ENCODE assay signal across 9 cellular contexts in genomic region chr3:142844339-142844977, GRCh38. TPM values are rescaled to one million over a fixed set of nuclear protein-coding genes. Genes with fewer than 3 reads are reported as not detected.
A peak's percentile ranks its signal among the peaks of the same experiment; 100 is the strongest.
DNase-seq lines count a peak whose midpoint lies in the region; ATAC-seq and TF ChIP-seq lines count a peak whose summit lies in the region.
"Had no signal": no experiment of that assay in that cellular context is flagged by ENCODE, and none has a peak within 500 bp of the region (broad histone marks: within the 10 kb centered on the region; RNA-seq: fewer than 3 reads in every experiment).

No MANE protein-coding gene starts in this region.

- no peak for TF ChIP-seq POLR2A in testis (IDR thresholded peaks at IDR 0.05)

- no peak overlapping the region for H3K27ac ChIP-seq in testis

- no peak overlapping the region for H3K4me3 Mint-ChIP-seq in activated CD8-positive, alpha-beta memory T cell treated with anti-CD3 and anti-CD28 coated beads, Interleukin-2, amount 10 ng/mL, durations not matched to agents 7 days and 5 days
- H3K4me3 Mint-ChIP-seq: stimulated activated naive CD8-positive, alpha-beta T cell treated with anti-CD3 and anti-CD28 coated beads, Interleukin-15, Interleukin-2, amounts not matched to agents 100 ng/mL and 50 ng/mL, for 24 hours had no signal

- peak; percentile 47 for ATAC-seq in activated CD8-positive, alpha-beta memory T cell treated with anti-CD3 and anti-CD28 coated beads, Interleukin-2, amount 10 ng/mL, durations not matched to agents 7 days and 5 days
- ATAC-seq in HG03280 (IDR thresholded peaks at IDR 0.05; ENCODE audit: unreplicated experiment) = peak; percentile 59
- peak; percentile 64; the same call in 2 of the 3 replicates for ATAC-seq in SK-N-SH treated with all-trans-retinoic acid at 6 μM for 48 hours
- ATAC-seq in GM21515 (IDR thresholded peaks at IDR 0.05; ENCODE audit: unreplicated experiment) = no peak

- no peak for TF ChIP-seq CTCF in testis (IDR thresholded peaks at IDR 0.05)

- H3K4me1 ChIP-seq in testis = peaks cover 7% of the 10 kb centered on the region

- H3K4me1 Mint-ChIP-seq in activated CD8-positive, alpha-beta memory T cell treated with anti-CD3 and anti-CD28 coated beads, Interleukin-2, amount 10 ng/mL, durations not matched to agents 7 days and 5 days = no peaks in the 10 kb centered on the region

- H3K9me3 ChIP-seq in testis = no peaks in the 10 kb centered on the region

- no peaks in the 10 kb centered on the region for H3K36me3 Mint-ChIP-seq in activated CD8-positive, alpha-beta memory T cell treated with anti-CD3 and anti-CD28 coated beads, Interleukin-2, amount 10 ng/mL, durations not matched to agents 7 days and 5 days

- H3K27ac Mint-ChIP-seq in activated CD8-positive, alpha-beta memory T cell treated with anti-CD3 and anti-CD28 coated beads, Interleukin-2, amount 10 ng/mL, durations not matched to agents 7 days and 5 days = no peak overlapping the region
- H3K27ac Mint-ChIP-seq: stimulated activated naive CD8-positive, alpha-beta T cell treated with anti-CD3 and anti-CD28 coated beads, Interleukin-15, Interleukin-2, amounts not matched to agents 100 ng/mL and 50 ng/mL, for 24 hours had no signal

- no peaks in the 10 kb centered on the region for H3K27me3 ChIP-seq in testis

- 83% methylated on average over 4 of the region's 4 CpGs for WGBS in testis, 2 donors

- no peak for DNase-seq in activated CD8-positive, alpha-beta memory T cell treated with anti-CD3 and anti-CD28 coated beads, Interleukin-2, amount 10 ng/mL, durations not matched to agents 7 days and 5 days
- DNase-seq in activated CD8-positive, alpha-beta memory T cell treated with anti-CD3 and anti-CD28 coated beads, Interleukin-2, amount 50 U/mL, for 4 hours = no peak
- DNase-seq in germinal center (ENCODE audit: low spot score) (peak; percentile 18), testis (no peak)
- no peak for DNase-seq in NK-92 treated with Interleukin-12 subunit alpha and Interleukin-12 subunit beta, amount 100 ng/mL, for 24 hours (lab: John Stamatoyannopoulos, UW)

- no peaks in the 10 kb centered on the region for H3K9me3 Mint-ChIP-seq in activated CD8-positive, alpha-beta memory T cell treated with anti-CD3 and anti-CD28 coated beads, Interleukin-2, amount 10 ng/mL, durations not matched to agents 7 days and 5 days (ENCODE audit: low read depth)
- H3K9me3 Mint-ChIP-seq: stimulated activated naive CD8-positive, alpha-beta T cell treated with anti-CD3 and anti-CD28 coated beads, Interleukin-15, Interleukin-2, amounts not matched to agents 100 ng/mL and 50 ng/mL, for 24 hours had no signal

- peaks cover 9% of the 10 kb centered on the region for H3K27me3 Mint-ChIP-seq in activated CD8-positive, alpha-beta memory T cell treated with anti-CD3 and anti-CD28 coated beads, Interleukin-2, amount 10 ng/mL, durations not matched to agents 7 days and 5 days

- H3K36me3 ChIP-seq in testis (ENCODE audit: low read depth, missing control alignments) = no peaks in the 10 kb centered on the region

- no peak overlapping the region for H3K4me3 ChIP-seq in testis

- CTCF ChIA-PET in activated CD8-positive, alpha-beta memory T cell treated with anti-CD3 and anti-CD28 coated beads, Interleukin-2, amount 10 ng/mL, durations not matched to agents 7 days and 5 days (lab: Charles Lee) = interaction anchor here (1.2 to 1.6 kb wide), 3 partner anchors 8 to 145 kb away, joined by 3 to 8 read pairs (median 4); no protein-coding TSS in a partner anchor

- intact Hi-C loops in testis (cut with DNase I; ENCODE audit: low total_unique reads) = no loop called here

TF ChIP-seq in SK-N-SH treated with all-trans-retinoic acid at 6 μM for 48 hours, 23 proteins besides CTCF, POLR2A, EP300 and RAD21:
- TF ChIP-seq, protein P1, sequence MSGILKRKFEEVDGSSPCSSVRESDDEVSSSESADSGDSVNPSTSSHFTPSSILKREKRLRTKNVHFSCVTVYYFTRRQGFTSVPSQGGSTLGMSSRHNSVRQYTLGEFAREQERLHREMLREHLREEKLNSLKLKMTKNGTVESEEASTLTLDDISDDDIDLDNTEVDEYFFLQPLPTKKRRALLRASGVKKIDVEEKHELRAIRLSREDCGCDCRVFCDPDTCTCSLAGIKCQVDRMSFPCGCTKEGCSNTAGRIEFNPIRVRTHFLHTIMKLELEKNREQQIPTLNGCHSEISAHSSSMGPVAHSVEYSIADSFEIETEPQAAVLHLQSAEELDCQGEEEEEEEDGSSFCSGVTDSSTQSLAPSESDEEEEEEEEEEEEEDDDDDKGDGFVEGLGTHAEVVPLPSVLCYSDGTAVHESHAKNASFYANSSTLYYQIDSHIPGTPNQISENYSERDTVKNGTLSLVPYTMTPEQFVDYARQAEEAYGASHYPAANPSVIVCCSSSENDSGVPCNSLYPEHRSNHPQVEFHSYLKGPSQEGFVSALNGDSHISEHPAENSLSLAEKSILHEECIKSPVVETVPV (CRISPR knock-in tag; IDR thresholded peaks at IDR 0.05) = no peak
TF ChIP-seq in SK-N-SH treated with all-trans-retinoic acid at 6 μM for 48 hours: peak in this region for 0.

RNA-seq across cellular contexts. Expression of gene PCOLCE2, which starts 44.4 kb away (rescaled TPM):
- total RNA-seq in activated CD8-positive, alpha-beta memory T cell treated with anti-CD3 and anti-CD28 coated beads, Interleukin-2, amount 10 ng/mL, durations not matched to agents 7 days and 5 days = not detected
- 10 to 100 TPM; 10.7 to 14.4 TPM for total RNA-seq in testis
- 15.4 TPM for polyA plus RNA-seq in testis (ENCODE audit: insufficient read depth, low read depth, low replicate concordance)

Comparison
In these comparisons a context has a peak if more than half of its experiments do, and no peak if none do; other contexts are left out.
1. RNA of gene PCOLCE2, which starts 44.4 kb away (total RNA-seq): 10.7 to 14.4 TPM in testis; not detected in activated CD8-positive, alpha-beta memory T cell treated with anti-CD3 and anti-CD28 coated beads, Interleukin-2, amount 10 ng/mL, durations not matched to agents 7 days and 5 days; every median in the first group is over 4 times any median in the second.